ENCODE assay signal across 16 cellular contexts in the genomic region with DNA sequence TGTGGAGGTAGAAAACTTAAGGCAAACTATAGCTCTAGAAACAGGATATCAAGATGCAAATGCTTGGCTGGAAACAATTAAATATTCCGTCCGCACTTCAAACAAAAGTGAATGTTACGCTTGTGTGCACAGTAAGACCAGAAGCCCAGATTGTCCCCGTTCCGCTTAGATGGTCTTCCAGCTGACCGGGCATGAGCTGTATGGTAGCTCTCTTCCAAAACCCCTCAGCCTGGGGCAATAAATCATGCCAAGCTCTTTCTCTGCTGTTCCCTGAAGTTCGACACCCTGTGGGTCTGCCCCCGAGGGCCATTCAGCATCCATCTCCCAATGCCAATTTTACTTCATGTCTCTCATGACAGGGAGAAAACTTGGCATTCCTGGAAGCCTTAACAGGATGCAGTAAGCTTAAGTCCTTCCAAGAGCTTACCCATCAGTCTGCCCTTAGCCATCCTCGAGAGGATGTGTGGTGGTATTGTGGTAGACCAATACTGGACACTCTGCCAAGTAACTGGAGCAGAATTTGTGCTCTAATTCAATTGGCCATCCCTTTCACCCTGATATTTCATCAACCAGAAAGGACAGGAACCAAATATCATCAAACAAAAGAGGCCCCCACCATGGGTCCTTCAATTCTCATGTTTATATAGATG.
"Had no signal": no experiment of that assay in that cellular context is flagged by ENCODE, and none has a peak within 500 bp of the region (broad histone marks: within the 10 kb centered on the region; RNA-seq: fewer than 3 reads in every experiment).

No MANE protein-coding gene starts in this region.

- H3K27ac Mint-ChIP-seq: activated CD8-positive, alpha-beta memory T cell treated with anti-CD3 and anti-CD28 coated beads, Interleukin-2, amount 10 ng/mL, durations not matched to agents 7 days and 5 days; activated naive CD4-positive, alpha-beta T cell treated with anti-CD3 and anti-CD28 coated beads, Interleukin-2, amount 50 U/mL, for 24 hours; activated T-cell treated with anti-CD3 and anti-CD28 coated beads, Interleukin-2, amount 50 U/mL, for 24 hours; endodermal cell had no signal

- H3K27me3 Mint-ChIP-seq: activated CD8-positive, alpha-beta memory T cell treated with anti-CD3 and anti-CD28 coated beads, Interleukin-2, amount 10 ng/mL, durations not matched to agents 7 days and 5 days; activated naive CD4-positive, alpha-beta T cell treated with anti-CD3 and anti-CD28 coated beads, Interleukin-2, amount 50 U/mL, for 24 hours; activated T-cell treated with anti-CD3 and anti-CD28 coated beads, Interleukin-2, amount 50 U/mL, for 24 hours had no signal

- H3K4me3 ChIP-seq: lower lobe of right lung, prostate gland, right lobe of liver, upper lobe of right lung had no signal

- H3K36me3 Mint-ChIP-seq: activated CD8-positive, alpha-beta memory T cell treated with anti-CD3 and anti-CD28 coated beads, Interleukin-2, amount 10 ng/mL, durations not matched to agents 7 days and 5 days; activated naive CD4-positive, alpha-beta T cell treated with anti-CD3 and anti-CD28 coated beads, Interleukin-2, amount 50 U/mL, for 24 hours; naive thymus-derived CD8-positive, alpha-beta T cell had no signal

- ATAC-seq: activated CD8-positive, alpha-beta memory T cell treated with anti-CD3 and anti-CD28 coated beads, Interleukin-2, amount 10 ng/mL, durations not matched to agents 7 days and 5 days; lower lobe of right lung; naive thymus-derived CD8-positive, alpha-beta T cell; right lobe of liver; upper lobe of right lung had no signal

- H3K4me3 Mint-ChIP-seq: activated CD8-positive, alpha-beta memory T cell treated with anti-CD3 and anti-CD28 coated beads, Interleukin-2, amount 10 ng/mL, durations not matched to agents 7 days and 5 days; activated naive CD4-positive, alpha-beta T cell treated with anti-CD3 and anti-CD28 coated beads, Interleukin-2, amount 50 U/mL, for 24 hours; activated T-cell treated with anti-CD3 and anti-CD28 coated beads, Interleukin-2, amount 50 U/mL, for 24 hours; endodermal cell; naive thymus-derived CD8-positive, alpha-beta T cell had no signal

- H3K9me3 Mint-ChIP-seq: activated naive CD4-positive, alpha-beta T cell treated with anti-CD3 and anti-CD28 coated beads, Interleukin-2, amount 50 U/mL, for 24 hours; activated T-cell treated with anti-CD3 and anti-CD28 coated beads, Interleukin-2, amount 50 U/mL, for 24 hours; endodermal cell; naive thymus-derived CD8-positive, alpha-beta T cell had no signal

- DNase-seq: activated CD4-positive, alpha-beta T cell treated with anti-CD3 and anti-CD28 coated beads, Interleukin-2, amount 50 U/mL, for 48 hours; activated CD4-positive, CD25-positive, alpha-beta regulatory T cell treated with anti-CD3 and anti-CD28 coated beads, Interleukin-2, amount 50 U/mL, for 72 hours; activated CD8-positive, alpha-beta memory T cell treated with anti-CD3 and anti-CD28 coated beads, Interleukin-2, amount 10 ng/mL, durations not matched to agents 7 days and 5 days; activated effector memory CD4-positive, alpha-beta T cell treated with Interleukin-2 at 50 U/mL for 16 hours; activated T-cell treated with anti-CD3 and anti-CD28 coated beads, Interleukin-2, amount 50 U/mL, for 24 hours; endodermal cell; erythroblast; hippocampal formation; lower lobe of right lung; naive thymus-derived CD8-positive, alpha-beta T cell; right lobe of liver; stimulated activated CD4-positive, alpha-beta T cell treated with anti-CD3 and anti-CD28 coated beads, Interleukin-2, amount 100 ng/mL, for 48 hours; stimulated activated naive CD4-positive, alpha-beta T cell treated with Interleukin-2 at 50 U/mL for 16 hours; upper lobe of right lung had no signal

- H3K4me1 Mint-ChIP-seq: activated CD8-positive, alpha-beta memory T cell treated with anti-CD3 and anti-CD28 coated beads, Interleukin-2, amount 10 ng/mL, durations not matched to agents 7 days and 5 days; activated naive CD4-positive, alpha-beta T cell treated with anti-CD3 and anti-CD28 coated beads, Interleukin-2, amount 50 U/mL, for 24 hours; naive thymus-derived CD8-positive, alpha-beta T cell had no signal
